Comparison of ENCODE assay signal across 1 cellular context in genomic region chr2:169162613-169163012, GRCh38.
A peak's percentile ranks its signal among the peaks of the same experiment; 100 is the strongest.
TF ChIP-seq lines count a peak whose summit lies in the region.

No MANE protein-coding gene starts in this region.

TF ChIP-seq in K562, 482 proteins besides CTCF, POLR2A, EP300 and RAD21 (continued from another document):
- peak; percentile 43; the same call in 1 of the 2 replicates for TF ChIP-seq ZNF592 (IDR thresholded peaks at IDR 0.05)
TF ChIP-seq in K562: peak in this region for 18.
